ENCODE assay signal across 8 cellular contexts in genomic region chr6:13331516-13332348, GRCh38. TPM values are rescaled to one million over a fixed set of nuclear protein-coding genes. Genes with fewer than 3 reads are reported as not detected.
A peak's percentile ranks its signal among the peaks of the same experiment; 100 is the strongest.
DNase-seq lines count a peak whose midpoint lies in the region; ATAC-seq and TF ChIP-seq lines count a peak whose summit lies in the region.

No MANE protein-coding gene starts in this region.

- H3K9me3 Mint-ChIP-seq in CD8-positive, alpha-beta T cell = no peaks in the 10 kb centered on the region

- intact Hi-C loops in CD8-positive, alpha-beta T cell (cut with DNase I, micrococcal nuclease) = loop anchor here in 1 of 2 experiments (2.0 to 10.0 kb wide), 6 partner anchors 134 to 1674 kb away; partner anchors contain the start of gene MCUR1
- intact Hi-C loops in heart right ventricle (cut with DNase I) = loop anchor here (2.0 to 10.0 kb wide), 8 partner anchors 137 to 421 kb away; partner anchors contain the start of genes SIRT5 (in 4 of the 10) and NOL7 (in 1 of the 10)
- intact Hi-C loops in thyroid gland (cut with DNase I) = loop anchor here (5.0 kb wide), 1 partner anchor 419 kb away; no protein-coding TSS in a partner anchor

- TF ChIP-seq CTCF in CD8-positive, alpha-beta T cell (IDR thresholded peaks at IDR 0.05) = peak; percentile 71
- TF ChIP-seq CTCF in heart right ventricle (IDR thresholded peaks at IDR 0.05) (peak; percentile 36 to 73 (median 64)), thyroid gland (IDR thresholded peaks at IDR 0.05) (peak; percentile 32 to 66 (median 58))

- no peak overlapping the region for H3K27ac ChIP-seq in CD8-positive, alpha-beta T cell (ENCODE audit: low read depth, low read length)
- peak overlapping the region in 9 of 10 donors; percentile 13 to 96 (median 64) for H3K27ac ChIP-seq in heart right ventricle
- no peak overlapping the region for H3K27ac ChIP-seq in thyroid gland

- H3K27me3 ChIP-seq in CD8-positive, alpha-beta T cell (ENCODE audit: insufficient read depth, low read length) = no peaks in the 10 kb centered on the region
- H3K27me3 ChIP-seq in heart right ventricle (no peaks in the 10 kb centered on the region), thyroid gland (no peaks in the 10 kb centered on the region)

- POLR2A ChIA-PET in CD8-positive, alpha-beta T cell (lab: Charles Lee) = interaction anchor here (0.6 kb wide), 1 partner anchor 154 kb away, joined by 3 read pairs; no protein-coding TSS in a partner anchor

- no peaks in the 10 kb centered on the region for H3K27me3 Mint-ChIP-seq in CD8-positive, alpha-beta T cell (ENCODE audit: low read depth)

- H3K27ac Mint-ChIP-seq in CD8-positive, alpha-beta T cell = no peak overlapping the region

- no peaks in the 10 kb centered on the region for H3K36me3 ChIP-seq in CD8-positive, alpha-beta T cell (ENCODE audit: insufficient read depth, low read length)
- no peaks in the 10 kb centered on the region for H3K36me3 ChIP-seq in heart right ventricle
- no peaks in the 10 kb centered on the region for H3K36me3 ChIP-seq in thyroid gland

- H3K4me1 Mint-ChIP-seq in CD8-positive, alpha-beta T cell (ENCODE audit: low read depth) = peaks cover 20% of the 10 kb centered on the region

- TF ChIP-seq POLR2A in thyroid gland (IDR thresholded peaks at IDR 0.05) = no peak
- no peak for TF ChIP-seq POLR2A in GM18505 (IDR thresholded peaks at IDR 0.05; ENCODE audit: borderline replicate concordance, extremely low read depth, insufficient read depth, insufficient read length)

- CTCF ChIA-PET in CD8-positive, alpha-beta T cell (lab: Charles Lee) = interaction anchor here (0.7 to 2.2 kb wide), 11 partner anchors 9 to 421 kb away, joined by 3 to 11 read pairs (median 4); partner anchors contain the start of gene SIRT5

- WGBS in heart right ventricle, 2 donors = 41 to 44% methylated on average over 13 of the region's 13 CpGs
- 58 to 61% methylated on average over 13 of the region's 13 CpGs for WGBS in thyroid gland, 2 donors

- no peaks in the 10 kb centered on the region for H3K9me3 ChIP-seq in CD8-positive, alpha-beta T cell (ENCODE audit: low read length)
- H3K9me3 ChIP-seq in heart right ventricle (no peaks in the 10 kb centered on the region), thyroid gland (no peaks in the 10 kb centered on the region)

- no peak overlapping the region for H3K4me3 Mint-ChIP-seq in CD8-positive, alpha-beta T cell

- no peak overlapping the region for H3K4me3 ChIP-seq in CD8-positive, alpha-beta T cell (ENCODE audit: low read depth, low read length)
- H3K4me3 ChIP-seq in heart right ventricle (no peak overlapping the region), thyroid gland (replicated peaks in 1 of 3) (no peak overlapping the region)

- peaks cover 8% of the 10 kb centered on the region for H3K36me3 Mint-ChIP-seq in CD8-positive, alpha-beta T cell

- ATAC-seq in CD8-positive, alpha-beta T cell = no peak
- ATAC-seq in heart right ventricle (peak in 3 of 8 donors; percentile 2 to 16 (median 5)), GM18505 (IDR thresholded peaks at IDR 0.05; ENCODE audit: unreplicated experiment) (no peak), HG03439 (IDR thresholded peaks at IDR 0.05; ENCODE audit: unreplicated experiment) (no peak)

- DNase-seq in CD8-positive, alpha-beta T cell = no peak
- DNase-seq in HT-29 (ENCODE audit: low spot score) (peak; percentile 55), SKM-1 (lab: John Stamatoyannopoulos, UW; ENCODE audit: unreplicated experiment) (peak; percentile 46), heart right ventricle (no peak), thyroid gland (no peak)
- no peak for DNase-seq in effector CD4-positive, alpha-beta T cell

- H3K4me1 ChIP-seq in CD8-positive, alpha-beta T cell (ENCODE audit: insufficient read depth, low read length) = peaks cover 9% of the 10 kb centered on the region
- H3K4me1 ChIP-seq in heart right ventricle (peaks cover 2 to 51% (median 27%) of the 10 kb centered on the region in 9 donors), thyroid gland (peaks cover 0 to 9% of the 10 kb centered on the region in 2 donors)

RNA-seq across cellular contexts. Expression of gene TBC1D7, which starts 3.4 kb away (rescaled TPM):
- 10 to 100 TPM; 13.7 to 16.0 TPM for total RNA-seq in CD8-positive, alpha-beta T cell
- 12.9 and 13.1 TPM in 2 replicates for total RNA-seq in HT-29 (2014; rRNA removed; shearing (Covaris generic))
- total RNA-seq in heart right ventricle (10 to 100 TPM; 21.7 to 42.6 (median 28.6) TPM), thyroid gland (10 to 100 TPM in 2 of 4 donors, 1 to 10 TPM in 2; 6.9 to 10.7 (median 9.6) TPM)
- 10 to 100 TPM; 17.3 to 19.3 TPM for polyA plus RNA-seq in heart right ventricle

Comparison
In these comparisons a context has a peak if more than half of its experiments do, and no peak if none do; other contexts are left out.
1. DNase-seq: peak in HT-29 (single experiment) and SKM-1 (single experiment); none in CD8-positive, alpha-beta T cell (0 of 7), heart right ventricle (0 of 2), thyroid gland (0 of 2) and effector CD4-positive, alpha-beta T cell (single experiment).
2. H3K27ac ChIP-seq: peak in heart right ventricle (9 of 10); none in CD8-positive, alpha-beta T cell (single experiment) and thyroid gland (0 of 3).
3. Peak in every context shown above with its lines, with median percentiles within 50 percentile points of each other: CTCF ChIP-seq.